ENCODE assay signal across 1 cellular context in the genomic region with DNA sequence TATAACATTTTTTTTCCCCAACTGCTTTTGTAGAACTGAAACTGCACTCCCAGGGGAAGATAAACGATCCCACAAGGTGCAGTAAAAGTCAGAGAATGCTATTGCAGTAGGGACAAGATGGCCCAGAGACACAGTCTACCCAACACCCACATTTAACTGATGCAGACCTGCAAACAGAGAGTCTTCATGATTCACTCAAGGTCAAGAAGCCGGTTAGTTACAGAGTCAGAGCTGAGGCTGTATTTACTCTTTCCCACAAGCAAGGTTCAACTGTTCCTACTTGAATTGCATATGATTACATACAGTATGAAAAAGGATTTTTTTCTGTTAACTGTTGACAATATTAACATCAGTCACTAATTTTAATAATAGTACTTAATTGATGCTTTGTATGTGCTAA.
TF ChIP-seq lines count a peak whose summit lies in the region.

No MANE protein-coding gene starts in this region.

TF ChIP-seq in IMR-90, 13 proteins besides CTCF, POLR2A, EP300 and RAD21 (continued from another document):
- TF ChIP-seq BHLHE40 (IDR thresholded peaks at IDR 0.05; ENCODE audit: low read depth, low read length) (no peak), SMC3 (IDR thresholded peaks at IDR 0.05; ENCODE audit: low read depth, low read length) (no peak), FOS (IDR thresholded peaks at IDR 0.05; ENCODE audit: low read depth, low read length) (no peak), MAZ (IDR thresholded peaks at IDR 0.05; ENCODE audit: borderline replicate concordance, low read depth, low read length) (no peak), MXI1 (IDR thresholded peaks at IDR 0.05; ENCODE audit: borderline replicate concordance, low read depth, low read length) (no peak), RCOR1 (IDR thresholded peaks at IDR 0.05; ENCODE audit: insufficient replicate concordance, low read length) (no peak), RFX5 (IDR thresholded peaks at IDR 0.05; ENCODE audit: low read depth, low read length) (no peak), CEBPB (IDR thresholded peaks at IDR 0.05; ENCODE audit: low read depth, low read length) (no peak), CHD1 (IDR thresholded peaks at IDR 0.05; ENCODE audit: low read depth, low read length) (no peak), NFE2L2 (IDR thresholded peaks at IDR 0.05; ENCODE audit: low read depth, low read length) (no peak)
- TF ChIP-seq, protein P1, sequence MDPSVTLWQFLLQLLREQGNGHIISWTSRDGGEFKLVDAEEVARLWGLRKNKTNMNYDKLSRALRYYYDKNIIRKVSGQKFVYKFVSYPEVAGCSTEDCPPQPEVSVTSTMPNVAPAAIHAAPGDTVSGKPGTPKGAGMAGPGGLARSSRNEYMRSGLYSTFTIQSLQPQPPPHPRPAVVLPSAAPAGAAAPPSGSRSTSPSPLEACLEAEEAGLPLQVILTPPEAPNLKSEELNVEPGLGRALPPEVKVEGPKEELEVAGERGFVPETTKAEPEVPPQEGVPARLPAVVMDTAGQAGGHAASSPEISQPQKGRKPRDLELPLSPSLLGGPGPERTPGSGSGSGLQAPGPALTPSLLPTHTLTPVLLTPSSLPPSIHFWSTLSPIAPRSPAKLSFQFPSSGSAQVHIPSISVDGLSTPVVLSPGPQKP (IDR thresholded peaks at IDR 0.05; ENCODE audit: borderline replicate concordance, low read depth, low read length) = no peak
- TF ChIP-seq, protein P2, sequence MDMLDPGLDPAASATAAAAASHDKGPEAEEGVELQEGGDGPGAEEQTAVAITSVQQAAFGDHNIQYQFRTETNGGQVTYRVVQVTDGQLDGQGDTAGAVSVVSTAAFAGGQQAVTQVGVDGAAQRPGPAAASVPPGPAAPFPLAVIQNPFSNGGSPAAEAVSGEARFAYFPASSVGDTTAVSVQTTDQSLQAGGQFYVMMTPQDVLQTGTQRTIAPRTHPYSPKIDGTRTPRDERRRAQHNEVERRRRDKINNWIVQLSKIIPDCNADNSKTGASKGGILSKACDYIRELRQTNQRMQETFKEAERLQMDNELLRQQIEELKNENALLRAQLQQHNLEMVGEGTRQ (IDR thresholded peaks at IDR 0.05; ENCODE audit: low read depth, low read length) = no peak
